ENCODE assay signal across 1 cellular context in genomic region chr6:5082487-5083306, GRCh38.
TF ChIP-seq lines count a peak whose summit lies in the region.

No MANE protein-coding gene starts in this region.

TF ChIP-seq in HepG2, 621 proteins besides CTCF, POLR2A, EP300 and RAD21 (continued from another document and continues in another):
- TF ChIP-seq ZNF18 (CRISPR knock-in tag; IDR thresholded peaks at IDR 0.05; ENCODE audit: insufficient replicate concordance) (peak; percentile 39), NR1H2 (CRISPR knock-in tag; IDR thresholded peaks at IDR 0.05; ENCODE audit: borderline replicate concordance, low read depth) (no peak), HMG20B (CRISPR knock-in tag; conservative IDR thresholded peaks at IDR 0.05) (no peak), CHD4 (IDR thresholded peaks at IDR 0.05; ENCODE audit: borderline replicate concordance, low read length) (no peak), ZNF678 (CRISPR knock-in tag; IDR thresholded peaks at IDR 0.05) (peak; percentile 77; the same call in 1 of the 2 replicates), ZNF280B (CRISPR knock-in tag; IDR thresholded peaks at IDR 0.05; ENCODE audit: borderline replicate concordance) (peak; percentile 82; the same call in 1 of the 2 replicates), UBTF (CRISPR knock-in tag; IDR thresholded peaks at IDR 0.05) (peak; percentile 63), ZNF484 (CRISPR knock-in tag; IDR thresholded peaks at IDR 0.05; ENCODE audit: borderline replicate concordance, low read depth) (no peak), ZNF296 (CRISPR knock-in tag; conservative IDR thresholded peaks at IDR 0.05) (0 out of 2 replicates have a peak, but pooled peaks have one; percentile 54), ZSCAN30 (CRISPR knock-in tag; IDR thresholded peaks at IDR 0.05) (no peak), ZNF205 (CRISPR knock-in tag; IDR thresholded peaks at IDR 0.05) (no peak), ZNF317 (CRISPR knock-in tag; IDR thresholded peaks at IDR 0.05) (no peak), ZNF784 (CRISPR knock-in tag; IDR thresholded peaks at IDR 0.05; ENCODE audit: borderline replicate concordance) (peak; percentile 96; the same call in 1 of the 2 replicates), PBX2 (CRISPR knock-in tag; IDR thresholded peaks at IDR 0.05) (0 out of 2 replicates have a peak, but pooled peaks have one; percentile 40), MXD1 (CRISPR knock-in tag; IDR thresholded peaks at IDR 0.05) (no peak), JUNB (CRISPR knock-in tag; IDR thresholded peaks at IDR 0.05; ENCODE audit: borderline replicate concordance) (peak; percentile 63; the same call in 1 of the 2 replicates), HOXA7 (CRISPR knock-in tag; IDR thresholded peaks at IDR 0.05) (no peak), ZNF605 (CRISPR knock-in tag; IDR thresholded peaks at IDR 0.05) (0 out of 2 replicates have a peak, but pooled peaks have one; percentile 45), HCFC1 (IDR thresholded peaks at IDR 0.05; ENCODE audit: low read depth, low read length) (no peak), ZUFSP (CRISPR knock-in tag; IDR thresholded peaks at IDR 0.05; ENCODE audit: borderline replicate concordance) (no peak), PRMT3 (CRISPR knock-in tag; IDR thresholded peaks at IDR 0.05; ENCODE audit: borderline replicate concordance, low read depth) (no peak), ZNF44 (CRISPR knock-in tag; IDR thresholded peaks at IDR 0.05) (peak; percentile 85; the same call in 1 of the 2 replicates), NCOA1 (CRISPR knock-in tag; IDR thresholded peaks at IDR 0.05) (no peak), HDAC1 (CRISPR knock-in tag; IDR thresholded peaks at IDR 0.05) (peak; percentile 90), BCL6 (CRISPR knock-in tag; IDR thresholded peaks at IDR 0.05) (peak; percentile 41; the same call in 1 of the 2 replicates), ZNF33A (CRISPR knock-in tag; IDR thresholded peaks at IDR 0.05; ENCODE audit: borderline replicate concordance) (no peak), SRF (IDR thresholded peaks at IDR 0.05; ENCODE audit: low read depth, low read length) (no peak), MATR3 (CRISPR knock-in tag; IDR thresholded peaks at IDR 0.05) (no peak), RBM39 (IDR thresholded peaks at IDR 0.05; ENCODE audit: low read depth, low read length, poor library complexity, severe bottlenecking) (no peak), SMAD9 (CRISPR knock-in tag; IDR thresholded peaks at IDR 0.05) (0 out of 2 replicates have a peak, but pooled peaks have one; percentile 12), ZNF556 (CRISPR knock-in tag; IDR thresholded peaks at IDR 0.05; ENCODE audit: borderline replicate concordance) (peak; percentile 69; the same call in 1 of the 2 replicates), ARID2 (CRISPR knock-in tag; IDR thresholded peaks at IDR 0.05; ENCODE audit: borderline replicate concordance) (no peak), POGZ (CRISPR knock-in tag; IDR thresholded peaks at IDR 0.05) (peak; percentile 63), ZNF775 (CRISPR knock-in tag; IDR thresholded peaks at IDR 0.05; ENCODE audit: borderline replicate concordance) (no peak)
- TF ChIP-seq, protein P1, sequence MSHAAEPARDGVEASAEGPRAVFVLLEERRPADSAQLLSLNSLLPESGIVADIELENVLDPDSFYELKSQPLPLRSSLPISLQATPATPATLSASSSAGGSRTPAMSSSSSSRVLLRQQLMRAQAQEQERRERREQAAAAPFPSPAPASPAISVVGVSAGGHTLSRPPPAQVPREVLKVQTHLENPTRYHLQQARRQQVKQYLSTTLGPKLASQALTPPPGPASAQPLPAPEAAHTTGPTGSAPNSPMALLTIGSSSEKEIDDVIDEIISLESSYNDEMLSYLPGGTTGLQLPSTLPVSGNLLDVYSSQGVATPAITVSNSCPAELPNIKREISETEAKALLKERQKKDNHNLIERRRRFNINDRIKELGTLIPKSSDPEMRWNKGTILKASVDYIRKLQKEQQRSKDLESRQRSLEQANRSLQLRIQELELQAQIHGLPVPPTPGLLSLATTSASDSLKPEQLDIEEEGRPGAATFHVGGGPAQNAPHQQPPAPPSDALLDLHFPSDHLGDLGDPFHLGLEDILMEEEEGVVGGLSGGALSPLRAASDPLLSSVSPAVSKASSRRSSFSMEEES (CRISPR knock-in tag; IDR thresholded peaks at IDR 0.05), result peak; percentile 62
- TF ChIP-seq, protein P2, sequence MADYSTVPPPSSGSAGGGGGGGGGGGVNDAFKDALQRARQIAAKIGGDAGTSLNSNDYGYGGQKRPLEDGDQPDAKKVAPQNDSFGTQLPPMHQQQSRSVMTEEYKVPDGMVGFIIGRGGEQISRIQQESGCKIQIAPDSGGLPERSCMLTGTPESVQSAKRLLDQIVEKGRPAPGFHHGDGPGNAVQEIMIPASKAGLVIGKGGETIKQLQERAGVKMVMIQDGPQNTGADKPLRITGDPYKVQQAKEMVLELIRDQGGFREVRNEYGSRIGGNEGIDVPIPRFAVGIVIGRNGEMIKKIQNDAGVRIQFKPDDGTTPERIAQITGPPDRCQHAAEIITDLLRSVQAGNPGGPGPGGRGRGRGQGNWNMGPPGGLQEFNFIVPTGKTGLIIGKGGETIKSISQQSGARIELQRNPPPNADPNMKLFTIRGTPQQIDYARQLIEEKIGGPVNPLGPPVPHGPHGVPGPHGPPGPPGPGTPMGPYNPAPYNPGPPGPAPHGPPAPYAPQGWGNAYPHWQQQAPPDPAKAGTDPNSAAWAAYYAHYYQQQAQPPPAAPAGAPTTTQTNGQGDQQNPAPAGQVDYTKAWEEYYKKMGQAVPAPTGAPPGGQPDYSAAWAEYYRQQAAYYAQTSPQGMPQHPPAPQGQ (CRISPR knock-in tag; IDR thresholded peaks at IDR 0.05; ENCODE audit: borderline replicate concordance), result no peak
- TF ChIP-seq, protein P3, sequence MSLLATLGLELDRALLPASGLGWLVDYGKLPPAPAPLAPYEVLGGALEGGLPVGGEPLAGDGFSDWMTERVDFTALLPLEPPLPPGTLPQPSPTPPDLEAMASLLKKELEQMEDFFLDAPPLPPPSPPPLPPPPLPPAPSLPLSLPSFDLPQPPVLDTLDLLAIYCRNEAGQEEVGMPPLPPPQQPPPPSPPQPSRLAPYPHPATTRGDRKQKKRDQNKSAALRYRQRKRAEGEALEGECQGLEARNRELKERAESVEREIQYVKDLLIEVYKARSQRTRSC (CRISPR knock-in tag; IDR thresholded peaks at IDR 0.05; ENCODE audit: low read depth), result no peak
- TF ChIP-seq, protein P4, sequence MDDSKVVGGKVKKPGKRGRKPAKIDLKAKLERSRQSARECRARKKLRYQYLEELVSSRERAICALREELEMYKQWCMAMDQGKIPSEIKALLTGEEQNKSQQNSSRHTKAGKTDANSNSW (CRISPR knock-in tag; IDR thresholded peaks at IDR 0.05; ENCODE audit: borderline replicate concordance), result no peak
- TF ChIP-seq, protein P5, sequence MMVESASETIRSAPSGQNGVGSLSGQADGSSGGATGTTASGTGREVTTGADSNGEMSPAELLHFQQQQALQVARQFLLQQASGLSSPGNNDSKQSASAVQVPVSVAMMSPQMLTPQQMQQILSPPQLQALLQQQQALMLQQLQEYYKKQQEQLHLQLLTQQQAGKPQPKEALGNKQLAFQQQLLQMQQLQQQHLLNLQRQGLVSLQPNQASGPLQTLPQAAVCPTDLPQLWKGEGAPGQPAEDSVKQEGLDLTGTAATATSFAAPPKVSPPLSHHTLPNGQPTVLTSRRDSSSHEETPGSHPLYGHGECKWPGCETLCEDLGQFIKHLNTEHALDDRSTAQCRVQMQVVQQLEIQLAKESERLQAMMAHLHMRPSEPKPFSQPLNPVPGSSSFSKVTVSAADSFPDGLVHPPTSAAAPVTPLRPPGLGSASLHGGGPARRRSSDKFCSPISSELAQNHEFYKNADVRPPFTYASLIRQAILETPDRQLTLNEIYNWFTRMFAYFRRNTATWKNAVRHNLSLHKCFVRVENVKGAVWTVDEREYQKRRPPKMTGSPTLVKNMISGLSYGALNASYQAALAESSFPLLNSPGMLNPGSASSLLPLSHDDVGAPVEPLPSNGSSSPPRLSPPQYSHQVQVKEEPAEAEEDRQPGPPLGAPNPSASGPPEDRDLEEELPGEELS (CRISPR knock-in tag; IDR thresholded peaks at IDR 0.05), result peak; percentile 57; the same call in 1 of the 2 replicates
